ENCODE assay signal across 14 cellular contexts in the genomic region with DNA sequence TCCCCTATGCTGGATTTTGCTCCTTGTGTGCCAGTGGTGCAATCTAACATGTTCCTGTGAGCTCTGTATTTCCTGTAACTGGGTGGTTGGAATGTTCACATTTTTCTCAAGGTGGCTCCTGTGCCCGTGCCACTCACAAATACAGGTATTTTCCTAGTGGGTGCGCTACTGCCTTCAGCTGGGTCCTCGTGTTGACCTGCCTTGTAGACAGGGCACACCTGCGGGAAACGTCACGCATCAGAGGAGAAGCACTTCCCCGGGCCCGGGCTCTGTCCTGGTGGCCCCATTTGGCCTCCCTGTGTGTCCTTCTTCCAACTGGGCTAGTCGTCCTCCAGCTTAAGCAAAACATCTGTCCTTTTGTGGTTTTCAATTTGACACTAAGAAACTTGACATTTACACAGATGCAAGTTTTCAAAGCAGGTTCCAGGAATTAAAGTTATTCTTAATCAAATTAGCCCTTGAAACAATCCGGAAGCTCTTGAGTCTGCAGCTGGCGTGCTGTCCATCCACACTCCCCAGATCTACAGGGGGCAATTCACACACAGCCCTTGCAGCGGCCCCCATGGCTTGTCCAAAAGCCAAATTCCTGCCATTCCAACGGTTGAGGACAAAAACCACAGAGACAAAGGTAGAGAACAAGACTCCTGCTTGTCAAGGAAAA.
DNase-seq lines count a peak whose midpoint lies in the region; ATAC-seq lines count a peak whose summit lies in the region.
"Had no signal": no experiment of that assay in that cellular context is flagged by ENCODE, and none has a peak within 500 bp of the region (broad histone marks: within the 10 kb centered on the region; RNA-seq: fewer than 3 reads in every experiment).

No MANE protein-coding gene starts in this region.

- H3K36me3 ChIP-seq in SJSA1: no peaks in the 10 kb centered on the region
- no peaks in the 10 kb centered on the region for H3K36me3 ChIP-seq in iPS-18a (ENCODE audit: control insufficient read depth, low read depth, low read length)

- H3K36me3 Mint-ChIP-seq in stimulated activated effector memory CD8-positive, alpha-beta T cell treated with anti-CD3 and anti-CD28 coated beads, Interleukin-12 subunit alpha, Interleukin-12 subunit beta, amount 100 ng/mL, for 72 hours: no peaks in the 10 kb centered on the region
- H3K36me3 Mint-ChIP-seq: stimulated activated memory B cell treated with anti-CD40 and anti-IgM and Interleukin-4, amounts not matched to agents 10 μg/mL and 1 μg/mL and 100 μg/mL, for 72 hours had no signal

- ATAC-seq in stimulated activated effector memory CD8-positive, alpha-beta T cell treated with anti-CD3 and anti-CD28 coated beads, Interleukin-12 subunit alpha, Interleukin-12 subunit beta, amount 100 ng/mL, for 72 hours: no peak
- ATAC-seq in GM18909 (IDR thresholded peaks at IDR 0.05; ENCODE audit: poor library complexity, unreplicated experiment) (no peak), GM19351 (IDR thresholded peaks at IDR 0.05; ENCODE audit: unreplicated experiment) (no peak)
- ATAC-seq: activated CD4-positive, alpha-beta T cell treated with anti-CD3 and anti-CD28 coated beads for 36 hours; right cardiac atrium; stimulated activated memory B cell treated with anti-CD40 and anti-IgM and Interleukin-4, amounts not matched to agents 10 μg/mL and 1 μg/mL and 100 μg/mL, for 72 hours had no signal

- H3K27ac ChIP-seq in SJSA1: peak overlapping the region; percentile 84
- peak overlapping the region; percentile 38 for H3K27ac ChIP-seq in iPS-18a (ENCODE audit: low read length)
- H3K27ac ChIP-seq: 22Rv1, hepatocyte had no signal

- peaks cover 27% of the 10 kb centered on the region for H3K4me1 Mint-ChIP-seq in stimulated activated effector memory CD8-positive, alpha-beta T cell treated with anti-CD3 and anti-CD28 coated beads, Interleukin-12 subunit alpha, Interleukin-12 subunit beta, amount 100 ng/mL, for 72 hours
- H3K4me1 Mint-ChIP-seq: activated CD4-positive, alpha-beta T cell treated with anti-CD3 and anti-CD28 coated beads for 36 hours had no signal

- H3K27me3 ChIP-seq in SJSA1 (replicated peaks) (no peaks in the 10 kb centered on the region), iPS-18a (ENCODE audit: control insufficient read depth, insufficient read depth, low read length) (no peaks in the 10 kb centered on the region)
- H3K27me3 ChIP-seq: hepatocyte had no signal

- no peak overlapping the region for H3K4me3 ChIP-seq in SJSA1
- H3K4me3 ChIP-seq in iPS-18a (ENCODE audit: low read length): peak overlapping the region; percentile 16
- H3K4me3 ChIP-seq: hepatocyte had no signal

- peak; percentile 10 to 13 for DNase-seq in NCI-H187 (lab: John Stamatoyannopoulos, UW)
- DNase-seq in NCI-H187 treated with DMSO at 0.1 percent for 48 hours (lab: John Stamatoyannopoulos, UW): no peak
- peak; percentile 94 to 97 for DNase-seq in SJSA1 (ENCODE audit: low read depth in 1 of 2, low spot score in 2 of 2)
- DNase-seq in stimulated activated effector memory CD8-positive, alpha-beta T cell treated with anti-CD3 and anti-CD28 coated beads, Interleukin-12 subunit alpha, Interleukin-12 subunit beta, amount 100 ng/mL, for 72 hours (ENCODE audit: low spot score in 2 of 2): no peak
- DNase-seq in activated CD4-positive, alpha-beta T cell treated with anti-CD3 and anti-CD28 coated beads for 4 hours: no peak
- DNase-seq: activated CD4-positive, alpha-beta T cell treated with anti-CD3 and anti-CD28 coated beads for 36 hours; NCI-H69; right cardiac atrium had no signal

- H3K4me1 ChIP-seq in SJSA1 (replicated peaks) (peaks cover 72% of the 10 kb centered on the region), iPS-18a (ENCODE audit: control insufficient read depth, low read depth, low read length) (peaks cover 53% of the 10 kb centered on the region)

- H3K9me3 ChIP-seq in SJSA1 (replicated peaks) (no peaks in the 10 kb centered on the region), iPS-18a (ENCODE audit: control insufficient read depth, low read depth, low read length) (no peaks in the 10 kb centered on the region)

- no peak overlapping the region for H3K9ac ChIP-seq in iPS-18a (ENCODE audit: low read length)

- peak overlapping the region; percentile 75 for H3K27ac Mint-ChIP-seq in stimulated activated effector memory CD8-positive, alpha-beta T cell treated with anti-CD3 and anti-CD28 coated beads, Interleukin-12 subunit alpha, Interleukin-12 subunit beta, amount 100 ng/mL, for 72 hours
- H3K27ac Mint-ChIP-seq: activated CD4-positive, alpha-beta T cell treated with anti-CD3 and anti-CD28 coated beads for 36 hours; stimulated activated memory B cell treated with anti-CD40 and anti-IgM and Interleukin-4, amounts not matched to agents 10 μg/mL and 1 μg/mL and 100 μg/mL, for 72 hours had no signal

- peaks cover 6% of the 10 kb centered on the region for H3K9me3 Mint-ChIP-seq in stimulated activated effector memory CD8-positive, alpha-beta T cell treated with anti-CD3 and anti-CD28 coated beads, Interleukin-12 subunit alpha, Interleukin-12 subunit beta, amount 100 ng/mL, for 72 hours

- H3K4me3 Mint-ChIP-seq in stimulated activated effector memory CD8-positive, alpha-beta T cell treated with anti-CD3 and anti-CD28 coated beads, Interleukin-12 subunit alpha, Interleukin-12 subunit beta, amount 100 ng/mL, for 72 hours: peak overlapping the region; percentile 11
- H3K4me3 Mint-ChIP-seq: activated CD4-positive, alpha-beta T cell treated with anti-CD3 and anti-CD28 coated beads for 36 hours; stimulated activated memory B cell treated with anti-CD40 and anti-IgM and Interleukin-4, amounts not matched to agents 10 μg/mL and 1 μg/mL and 100 μg/mL, for 72 hours had no signal

Comparison
In these comparisons a context has a peak if more than half of its experiments do, and no peak if none do; other contexts are left out.
1. DNase-seq: peak in NCI-H187 (2 of 2) and SJSA1 (2 of 2); none in NCI-H187 treated with DMSO at 0.1 percent for 48 hours (single experiment), stimulated activated effector memory CD8-positive, alpha-beta T cell treated with anti-CD3 and anti-CD28 coated beads, Interleukin-12 subunit alpha, Interleukin-12 subunit beta, amount 100 ng/mL, for 72 hours (0 of 2) and activated CD4-positive, alpha-beta T cell treated with anti-CD3 and anti-CD28 coated beads for 4 hours (0 of 2).